In the genomic region with DNA sequence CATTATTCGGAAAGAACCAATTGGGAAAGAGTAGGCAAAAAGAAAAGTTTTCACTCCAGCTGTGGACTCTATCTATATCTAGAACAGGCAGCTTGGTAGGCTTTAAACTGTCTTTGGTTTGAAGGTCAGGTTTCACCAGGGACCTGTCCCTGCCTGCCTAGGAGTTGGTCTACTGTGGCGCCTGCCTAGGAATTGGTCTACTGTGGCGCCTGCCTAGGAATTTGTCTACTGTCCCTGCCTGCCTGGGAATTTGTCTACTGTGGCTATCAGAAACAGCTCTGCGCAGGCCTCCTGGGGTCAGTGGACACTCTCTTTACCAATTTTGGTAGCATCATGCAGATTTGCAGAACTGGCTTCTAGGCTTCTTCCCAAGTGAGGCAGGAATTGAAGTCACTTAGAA, we compare ENCODE assay signal across 18 cellular contexts. TPM values are rescaled to one million over a fixed set of nuclear protein-coding genes. Genes with fewer than 3 reads are reported as not detected.
DNase-seq lines count a peak whose midpoint lies in the region; ATAC-seq, FAIRE-seq and TF ChIP-seq lines count a peak whose summit lies in the region.
"Had no signal": no experiment of that assay in that cellular context is flagged by ENCODE, and none has a peak within 500 bp of the region (broad histone marks: within the 10 kb centered on the region; RNA-seq: fewer than 3 reads in every experiment).

No MANE protein-coding gene starts in this region.

- ATAC-seq in natural killer cell (no peak), K562 (peak; percentile 73), HepG2 (peak; percentile 70), gastroesophageal sphincter (no peak), GM21528 (IDR thresholded peaks at IDR 0.05; ENCODE audit: low FRiP score, unreplicated experiment) (no peak)
- ATAC-seq in natural killer cell treated with Interleukin-12 subunit alpha and Interleukin-12 subunit beta and Interleukin-15 and Interleukin-18, amount 100 ng/mL, for 72 hours = no peak
- ATAC-seq in stimulated activated memory B cell treated with anti-CD40 and anti-IgM and Interleukin-4, amounts not matched to agents 10 μg/mL and 1 μg/mL and 100 μg/mL, for 72 hours = no peak

- H3K9me1 ChIP-seq in K562 (ENCODE audit: control insufficient read depth, insufficient read depth, low read length) = no peaks in the 10 kb centered on the region

- H3K9me3 ChIP-seq in K562 (replicated peaks; ENCODE audit: control insufficient read depth, insufficient read depth, low read depth, low read length) (no peaks in the 10 kb centered on the region), HepG2 (ENCODE audit: low read length) (no peaks in the 10 kb centered on the region), gastroesophageal sphincter (no peaks in the 10 kb centered on the region)

- H2AFZ ChIP-seq in K562 (ENCODE audit: low read depth, low read length) (no peak overlapping the region), HepG2 (ENCODE audit: low read length) (no peak overlapping the region)

- FAIRE-seq in K562 (lab: Jason Lieb, UNC) = no peak
- no peak for FAIRE-seq in HepG2 (lab: Jason Lieb, UNC)

- H3K36me3 ChIP-seq in K562 (ENCODE audit: control insufficient read depth, insufficient read depth, low read length) (peaks cover 5% of the 10 kb centered on the region; the same call in 1 of the 3 replicates), HepG2 (replicated peaks in 1 of 2; ENCODE audit: control insufficient read depth in 1 of 2, insufficient read depth in 2 of 2, low read length in 2 of 2) (no peaks in the 10 kb centered on the region), gastroesophageal sphincter (peaks cover 0 to 4% of the 10 kb centered on the region in 2 donors)

- H3K4me3 ChIP-seq in K562 (no peak overlapping the region), HepG2 (replicated peaks in 1 of 3; ENCODE audit: insufficient read depth in 1 of 3, low read depth in 2 of 3, low read length in 3 of 3) (no peak overlapping the region), gastroesophageal sphincter (no peak overlapping the region)

- TF ChIP-seq CTCF in natural killer cell (IDR thresholded peaks at IDR 0.05) (no peak), K562 (IDR thresholded peaks at IDR 0.05 in 2 of 3, conservative IDR thresholded peaks at IDR 0.05 in 1 of 3; ENCODE audit: insufficient read depth in 2 of 3, low read depth in 1 of 3, low read length in 3 of 3) (no peak), HepG2 (CRISPR knock-in tag; IDR thresholded peaks at IDR 0.05) (no peak), gastroesophageal sphincter (IDR thresholded peaks at IDR 0.05) (no peak)

- H3K4me2 ChIP-seq in K562 (ENCODE audit: insufficient read depth, low read length) (peak overlapping the region; percentile 25; the same call in 1 of the 2 replicates), HepG2 (ENCODE audit: low read depth, low read length) (no peak overlapping the region)

- CTCF ChIA-PET in K562 (lab: Yijun Ruan, JAX; ENCODE audit: low intra/inter-chr PET ratio) (no interaction called here), HepG2 (lab: Yijun Ruan, JAX; ENCODE audit: low intra/inter-chr PET ratio, low total read pairs) (no interaction called here)

- TF ChIP-seq EP300 in K562 (IDR thresholded peaks at IDR 0.05; ENCODE audit: low read length) (peak; percentile 15; the same call in 1 of the 2 replicates), HepG2 (IDR thresholded peaks at IDR 0.05; ENCODE audit: low read depth in 2 of 2, low read length in 2 of 2) (no peak), HepG2 (CRISPR knock-in tag; IDR thresholded peaks at IDR 0.05; ENCODE audit: borderline replicate concordance) (no peak), gastroesophageal sphincter (IDR thresholded peaks at IDR 0.05) (no peak)

- TF ChIP-seq RAD21 in K562 (CRISPR knock-in tag; conservative IDR thresholded peaks at IDR 0.05 in 1 of 2, IDR thresholded peaks at IDR 0.05 in 1 of 2) = no peak
- TF ChIP-seq RAD21 in HepG2 (CRISPR knock-in tag; IDR thresholded peaks at IDR 0.05) = no peak

- H3K4me3 Mint-ChIP-seq in natural killer cell = no peak overlapping the region
- no peak overlapping the region for H3K4me3 Mint-ChIP-seq in natural killer cell treated with Interleukin-12 subunit alpha and Interleukin-12 subunit beta and Interleukin-15 and Interleukin-18, amount 100 ng/mL, for 72 hours
- no peak overlapping the region for H3K4me3 Mint-ChIP-seq in stimulated activated memory B cell treated with anti-CD40 and anti-IgM and Interleukin-4, amounts not matched to agents 10 μg/mL and 1 μg/mL and 100 μg/mL, for 72 hours

- intact Hi-C loops in natural killer cell (cut with micrococcal nuclease) = no loop called here
- intact Hi-C loops in K562 (cut with micrococcal nuclease) = no loop called here
- intact Hi-C loops in HepG2 (cut with micrococcal nuclease; ENCODE audit: unreplicated experiment) = loop anchor here (5.0 kb wide), 1 partner anchor 49 kb away; no protein-coding TSS in a partner anchor

- H3K4me1 Mint-ChIP-seq in natural killer cell = peaks cover 84% of the 10 kb centered on the region in 2 donors
- peaks cover 53 to 60% of the 10 kb centered on the region in 2 donors for H3K4me1 Mint-ChIP-seq in natural killer cell treated with Interleukin-12 subunit alpha and Interleukin-12 subunit beta and Interleukin-15 and Interleukin-18, amount 100 ng/mL, for 72 hours (ENCODE audit: low read depth in 2 of 2)
- H3K4me1 Mint-ChIP-seq in stimulated activated memory B cell treated with anti-CD40 and anti-IgM and Interleukin-4, amounts not matched to agents 10 μg/mL and 1 μg/mL and 100 μg/mL, for 72 hours = peaks cover 75% of the 10 kb centered on the region

- peaks cover 100% of the 10 kb centered on the region for H3K79me2 ChIP-seq in K562 (ENCODE audit: control insufficient read depth, insufficient read depth, low read length)
- H3K79me2 ChIP-seq in HepG2 (ENCODE audit: insufficient read depth, low read length) = peaks cover 92% of the 10 kb centered on the region

- H3K27ac ChIP-seq in K562 (ENCODE audit: extremely low read depth, low read depth, low read length) (peak overlapping the region; percentile 58), HepG2 (ENCODE audit: extremely low read length, insufficient read depth, low read length) (no peak overlapping the region), gastroesophageal sphincter (no peak overlapping the region)

- 48% methylated on average over 4 of the region's 4 CpGs for WGBS in K562 (ENCODE audit: insufficient coverage, low coverage, missing lambda C conversion rate)
- WGBS in HepG2 (ENCODE audit: low lambda C conversion rate) = 87% methylated on average over 1 of the region's 4 CpGs
- 97 to 100% methylated on average over 2 to 3 of the region's 4 CpGs for WGBS in gastroesophageal sphincter (ENCODE audit: low coverage in 1 of 2), 2 donors

- DNase-seq in natural killer cell (no peak), K562 (ENCODE audit: extremely low read depth in 1 of 4, low spot score in 3 of 4) (peak in 1 of 4 experiments; percentile 67), HepG2 (ENCODE audit: low spot score) (no peak), HK-2 (ENCODE audit: unreplicated experiment) (no peak)
- no peak for DNase-seq in natural killer cell treated with Interleukin-12 subunit alpha and Interleukin-12 subunit beta and Interleukin-15 and Interleukin-18, amount 100 ng/mL, for 72 hours (ENCODE audit: low spot score)
- DNase-seq: AML-193; Calu3; CD4-positive, CD25-positive, alpha-beta regulatory T cell; DND-41; GDM1; NCI-H1417; NCI-H2029; NCI-H2171 treated with DMSO at 0.1 percent for 48 hours; NCI-H510A treated with DMSO at 0.1 percent for 48 hours; RPMI8226 had no signal

- H3K27me3 ChIP-seq in K562 (ENCODE audit: control insufficient read depth in 2 of 2, insufficient read depth in 2 of 2, low read length in 2 of 2) = no peaks in the 10 kb centered on the region
- H3K27me3 ChIP-seq in HepG2 (ENCODE audit: control insufficient read depth in 1 of 2, insufficient read depth in 2 of 2, low read length in 2 of 2) = no peaks in the 10 kb centered on the region
- H3K27me3 ChIP-seq in gastroesophageal sphincter = no peaks in the 10 kb centered on the region

- H3K9ac ChIP-seq in K562 (ENCODE audit: insufficient read depth in 1 of 2, low read depth in 2 of 2, low read length in 2 of 2) (peak overlapping the region in 1 of 2 experiments; percentile 73; a peak in 1 of 4 replicates), HepG2 (ENCODE audit: insufficient read depth, low read depth, low read length) (no peak overlapping the region)

- H3K27me3 Mint-ChIP-seq in natural killer cell (ENCODE audit: low read depth in 2 of 2) = no peaks in the 10 kb centered on the region
- H3K27me3 Mint-ChIP-seq in natural killer cell treated with Interleukin-12 subunit alpha and Interleukin-12 subunit beta and Interleukin-15 and Interleukin-18, amount 100 ng/mL, for 72 hours = no peaks in the 10 kb centered on the region
- H3K27me3 Mint-ChIP-seq in stimulated activated memory B cell treated with anti-CD40 and anti-IgM and Interleukin-4, amounts not matched to agents 10 μg/mL and 1 μg/mL and 100 μg/mL, for 72 hours = no peaks in the 10 kb centered on the region
- H3K27me3 Mint-ChIP-seq: CD4-positive, CD25-positive, alpha-beta regulatory T cell had no signal

- peaks cover 14% of the 10 kb centered on the region; the same call in 1 of the 2 replicates for H4K20me1 ChIP-seq in K562 (replicated peaks; ENCODE audit: control insufficient read depth, insufficient read depth, low read length)
- peaks cover 29% of the 10 kb centered on the region for H4K20me1 ChIP-seq in HepG2 (ENCODE audit: insufficient read depth, low read length)

- H3K4me1 ChIP-seq in K562 (replicated peaks in 1 of 2; ENCODE audit: control insufficient read depth in 2 of 2, insufficient read depth in 2 of 2, low read length in 2 of 2) (peaks cover 38 to 40% of the 10 kb centered on the region in 2 experiments), HepG2 (ENCODE audit: insufficient read depth, low read length) (peaks cover 59% of the 10 kb centered on the region), gastroesophageal sphincter (peaks cover 3 to 82% (median 17%) of the 10 kb centered on the region in 3 donors)

- no peaks in the 10 kb centered on the region for H3K9me3 Mint-ChIP-seq in natural killer cell
- H3K9me3 Mint-ChIP-seq in natural killer cell treated with Interleukin-12 subunit alpha and Interleukin-12 subunit beta and Interleukin-15 and Interleukin-18, amount 100 ng/mL, for 72 hours = no peaks in the 10 kb centered on the region
- peaks cover 3% of the 10 kb centered on the region for H3K9me3 Mint-ChIP-seq in stimulated activated memory B cell treated with anti-CD40 and anti-IgM and Interleukin-4, amounts not matched to agents 10 μg/mL and 1 μg/mL and 100 μg/mL, for 72 hours

- TF ChIP-seq POLR2A in K562 (conservative IDR thresholded peaks at IDR 0.05) (no peak), HepG2 (IDR thresholded peaks at IDR 0.05; ENCODE audit: insufficient read depth in 1 of 2, low read depth in 2 of 2, low read length in 2 of 2) (no peak), gastroesophageal sphincter (IDR thresholded peaks at IDR 0.05) (no peak)

- BruUV-seq in K562 (replicated peaks; lab: Mats Ljungman, UMichigan) (no TSS peak), HepG2 (replicated peaks; lab: Mats Ljungman, UMichigan) (no TSS peak)

- in situ Hi-C loops in K562 (cut with MboI) (no loop called here), HepG2 (cut with HindIII; ENCODE audit: extremely low pct_ligation_motif_present, low pct_unique_long_range_greater_than_20kb) (no loop called here)

- POLR2A ChIA-PET in K562 (lab: Yijun Ruan, JAX) = interaction anchor here (1.7 kb wide), 2 partner anchors 10 to 13 kb away, joined by 5 to 7 read pairs; a partner anchor contains a TSS
- POLR2A ChIA-PET in HepG2 (lab: Yijun Ruan, JAX) = no interaction called here

- H3K36me3 Mint-ChIP-seq in natural killer cell = no peaks in the 10 kb centered on the region
- peaks cover 4% of the 10 kb centered on the region for H3K36me3 Mint-ChIP-seq in natural killer cell treated with Interleukin-12 subunit alpha and Interleukin-12 subunit beta and Interleukin-15 and Interleukin-18, amount 100 ng/mL, for 72 hours
- peaks cover 31% of the 10 kb centered on the region for H3K36me3 Mint-ChIP-seq in stimulated activated memory B cell treated with anti-CD40 and anti-IgM and Interleukin-4, amounts not matched to agents 10 μg/mL and 1 μg/mL and 100 μg/mL, for 72 hours

- peak overlapping the region; percentile 55 to 56 for H3K27ac Mint-ChIP-seq in natural killer cell
- H3K27ac Mint-ChIP-seq in natural killer cell treated with Interleukin-12 subunit alpha and Interleukin-12 subunit beta and Interleukin-15 and Interleukin-18, amount 100 ng/mL, for 72 hours = peak overlapping the region in 1 of 2 donors; percentile 34
- H3K27ac Mint-ChIP-seq in stimulated activated memory B cell treated with anti-CD40 and anti-IgM and Interleukin-4, amounts not matched to agents 10 μg/mL and 1 μg/mL and 100 μg/mL, for 72 hours = peak overlapping the region; percentile 43
- H3K27ac Mint-ChIP-seq: CD4-positive, CD25-positive, alpha-beta regulatory T cell had no signal

RNA-seq across cellular contexts. Expression of a gene that starts 13.8 kb away (rescaled TPM):
- total RNA-seq in natural killer cell (10 to 100 TPM; 67.0 to 95.4 (median 76.4) TPM), K562 (2014; rRNA removed) (26.4 and 31.4 TPM in 2 replicates), K562 (2014; rRNA removed; fragmentation: Illumina TruSeq; extraction: Trizol) (44.9 and 49.0 TPM in 2 replicates), K562 (2015; rRNA removed; fragmentation: Illumina TruSeq; extraction: Trizol) (36.4 and 42.4 TPM in 2 replicates), K562 (2021) (36.5 and 42.1 TPM in 2 replicates), HepG2 (2016; rRNA removed; fragmentation: Illumina TruSeq; extraction: Trizol) (26.3 and 34.5 TPM in 2 replicates), gastroesophageal sphincter (10 to 100 TPM; 51.2 to 77.3 (median 59.5) TPM)
- 10 to 100 TPM; 35.6 to 39.7 TPM for total RNA-seq in natural killer cell treated with Interleukin-12 subunit alpha and Interleukin-12 subunit beta and Interleukin-15 and Interleukin-18, amount 100 ng/mL, for 72 hours
- total RNA-seq in K562 (2011; cell fraction: chromatin; rRNA removed; ENCODE audit: low replicate concordance) = 27.5 and 92.2 TPM in 2 replicates
- 14.8 and 22.9 TPM in 2 replicates for total RNA-seq in K562 (2011; cell fraction: nucleolus; rRNA removed)
- 34.8 and 45.6 TPM in 2 replicates for total RNA-seq in K562 (2011; cell fraction: nucleoplasm; rRNA removed)
- polyA plus RNA-seq in K562 (2011; rRNA removed) (18.5 and 27.7 TPM in 2 replicates), K562 (2014; fragmentation: Illumina TruSeq; extraction: Trizol) (30.4 and 33.8 TPM in 2 replicates), K562 (2014; fragmentation: Nextera tagmentation; extraction: Ambion mirVana) (1 to 10 TPM; 7.8 to 8.0 TPM), K562 (2014; rRNA removed) (16.4 and 23.7 TPM in 2 replicates), HepG2 (2011; rRNA removed) (9.5 and 12.4 TPM in 2 replicates)
- 7.7 and 11.9 TPM in 2 replicates for polyA plus RNA-seq in K562 (2011; cell fraction: cytosol; rRNA removed)
- polyA plus RNA-seq in K562 (2011; cell fraction: nucleus; rRNA removed) = 17.4 and 26.8 TPM in 2 replicates
- 16.4 and 19.6 TPM in 2 replicates for polyA plus RNA-seq in K562 (2012)
- polyA minus RNA-seq in K562 (2011; rRNA and poly(A)+ RNA removed) = 135 TPM in 2 replicates
- polyA minus RNA-seq in K562 (2011; cell fraction: cytosol; rRNA and poly(A)+ RNA removed) = 21.7 and 28.6 TPM in 2 replicates
- polyA minus RNA-seq in K562 (2011; cell fraction: nucleus; rRNA and poly(A)+ RNA removed) = 61.0 and 114 TPM in 2 replicates
- 13.2 and 14.9 TPM in 2 replicates for total RNA-seq in HepG2 (2016; cell fraction: cytosol; rRNA removed; fragmentation: Illumina TruSeq; extraction: Trizol; ENCODE audit: low read depth)
- total RNA-seq in HepG2 (2016; cell fraction: insoluble cytoplasmic fraction; rRNA removed; fragmentation: Illumina TruSeq; extraction: Trizol) = 26.0 and 33.3 TPM in 2 replicates
- 22.1 and 27.5 TPM in 2 replicates for total RNA-seq in HepG2 (2016; cell fraction: membrane; rRNA removed; fragmentation: Illumina TruSeq; extraction: Trizol)
- total RNA-seq in HepG2 (2016; cell fraction: nucleus; rRNA removed; fragmentation: Illumina TruSeq; extraction: Trizol) = 43.3 and 47.3 TPM in 2 replicates
- 4.4 and 7.8 TPM in 2 replicates for polyA plus RNA-seq in HepG2 (2011; cell fraction: cytosol; rRNA removed)
- polyA plus RNA-seq in HepG2 (2011; cell fraction: nucleus; rRNA removed) = 6.4 and 8.8 TPM in 2 replicates
- 18.5 and 21.8 TPM in 2 replicates for polyA plus RNA-seq in HepG2 (2012)
- 2.3 and 2.6 TPM in 2 replicates for polyA plus RNA-seq in HepG2 (2016; cell fraction: cytosol; fragmentation: Illumina TruSeq; extraction: Trizol; ENCODE audit: low read depth)
- polyA plus RNA-seq in HepG2 (2016; cell fraction: insoluble cytoplasmic fraction; fragmentation: Illumina TruSeq; extraction: Trizol; ENCODE audit: low read depth) = 22.3 and 24.0 TPM in 2 replicates
- 6.8 and 8.8 TPM in 2 replicates for polyA plus RNA-seq in HepG2 (2016; cell fraction: membrane; fragmentation: Illumina TruSeq; extraction: Trizol; ENCODE audit: low read depth)
- polyA plus RNA-seq in HepG2 (2016; cell fraction: nucleus; fragmentation: Illumina TruSeq; extraction: Trizol; ENCODE audit: insufficient read depth, low read depth) = 15.4 and 17.1 TPM in 2 replicates
- 17.2 and 27.7 TPM in 2 replicates for polyA minus RNA-seq in HepG2 (2011; rRNA and poly(A)+ RNA removed; ENCODE audit: low replicate concordance)
- polyA minus RNA-seq in HepG2 (2011; cell fraction: cytosol; rRNA and poly(A)+ RNA removed) = 15.7 and 25.4 TPM in 2 replicates
- polyA minus RNA-seq in HepG2 (2011; cell fraction: nucleus; rRNA and poly(A)+ RNA removed) = 121 and 136 TPM in 2 replicates

Comparison
In these comparisons a context has a peak if more than half of its experiments do, and no peak if none do; other contexts are left out.
1. ATAC-seq: peak in K562 (single experiment) and HepG2 (single experiment); none in natural killer cell (0 of 3), natural killer cell treated with Interleukin-12 subunit alpha and Interleukin-12 subunit beta and Interleukin-15 and Interleukin-18, amount 100 ng/mL, for 72 hours (0 of 2), stimulated activated memory B cell treated with anti-CD40 and anti-IgM and Interleukin-4, amounts not matched to agents 10 μg/mL and 1 μg/mL and 100 μg/mL, for 72 hours (single experiment), gastroesophageal sphincter (single experiment) and GM21528 (single experiment).